ENCODE assay signal across 19 cellular contexts in the genomic region with DNA sequence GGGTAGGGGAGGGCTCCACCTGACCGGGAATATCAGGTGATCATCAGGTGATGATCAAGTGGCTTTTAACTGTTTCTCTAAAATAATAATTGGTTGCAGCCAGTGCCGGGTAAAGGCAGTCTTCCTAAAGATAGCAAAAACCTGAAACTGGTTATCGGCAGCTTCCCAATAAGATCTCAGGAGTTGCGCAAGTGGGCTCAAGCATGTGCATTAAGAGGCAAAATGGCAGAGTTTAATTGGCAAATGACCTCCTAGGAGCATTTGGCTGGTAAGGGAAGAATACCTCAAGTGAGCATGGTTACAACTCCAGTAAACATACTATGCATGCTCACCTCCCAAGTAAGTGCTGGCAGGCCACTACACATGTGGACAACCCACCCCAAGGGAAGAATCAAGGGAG. TPM values are rescaled to one million over a fixed set of nuclear protein-coding genes. Genes with fewer than 3 reads are reported as not detected.
DNase-seq lines count a peak whose midpoint lies in the region; ATAC-seq, FAIRE-seq and TF ChIP-seq lines count a peak whose summit lies in the region.
"Had no signal": no experiment of that assay in that cellular context is flagged by ENCODE, and none has a peak within 500 bp of the region (broad histone marks: within the 10 kb centered on the region; RNA-seq: fewer than 3 reads in every experiment).

No MANE protein-coding gene starts in this region.

- H3K36me3 ChIP-seq in HepG2 (replicated peaks in 1 of 2; ENCODE audit: control insufficient read depth in 1 of 2, insufficient read depth in 2 of 2, low read length in 2 of 2): no peaks in the 10 kb centered on the region
- H3K36me3 ChIP-seq in right lobe of liver: no peaks in the 10 kb centered on the region
- no peaks in the 10 kb centered on the region for H3K36me3 ChIP-seq in astrocyte (ENCODE audit: insufficient read depth, low read length)
- H3K36me3 ChIP-seq in HAP-1 (replicated peaks): no peaks in the 10 kb centered on the region
- peaks cover 2% of the 10 kb centered on the region for H3K36me3 ChIP-seq in H7 (replicated peaks; ENCODE audit: control insufficient read depth, insufficient read depth, low read length)

- no peak for FAIRE-seq in HepG2 (lab: Jason Lieb, UNC)
- FAIRE-seq in astrocyte (lab: Jason Lieb, UNC): no peak
- FAIRE-seq: A549 had no signal

- 100% methylated on average over 4 of the region's 4 CpGs for WGBS in HepG2 (ENCODE audit: low lambda C conversion rate)
- WGBS in right lobe of liver (ENCODE audit: insufficient coverage, low coverage, low lambda C conversion rate, missing lambda C conversion rate): 88% methylated on average over 4 of the region's 4 CpGs

- CTCF ChIA-PET in HepG2 (lab: Yijun Ruan, JAX; ENCODE audit: low intra/inter-chr PET ratio, low total read pairs): no interaction called here

- TF ChIP-seq POLR2A in HepG2 (IDR thresholded peaks at IDR 0.05; ENCODE audit: insufficient read depth in 1 of 2, low read depth in 2 of 2, low read length in 2 of 2): no peak
- TF ChIP-seq POLR2A in right lobe of liver (IDR thresholded peaks at IDR 0.05): no peak

- no peaks in the 10 kb centered on the region for H3K27me3 Mint-ChIP-seq in astrocyte (ENCODE audit: low read depth, unreplicated experiment)
- no peaks in the 10 kb centered on the region for H3K27me3 Mint-ChIP-seq in neural crest cell (ENCODE audit: low read depth)
- H3K27me3 Mint-ChIP-seq in activated T-helper 2 cell treated with anti-CD3 and anti-CD28 coated beads, Interferon-gamma antibody, Interleukin-2, Interleukin-4, amounts not matched to agents 10 μg/mL and 5 μg/mL and 100 μg/mL, durations not matched to agents 14 hours and 24 hours and 36 hours (ENCODE audit: low read depth): no peaks in the 10 kb centered on the region
- H3K27me3 Mint-ChIP-seq: CD4-positive, alpha-beta T cell had no signal

- TF ChIP-seq RAD21 in HepG2 (CRISPR knock-in tag; IDR thresholded peaks at IDR 0.05): no peak

- H3K4me1 ChIP-seq in HepG2 (ENCODE audit: insufficient read depth, low read length) (peaks cover 61% of the 10 kb centered on the region), right lobe of liver (peaks cover 0 to 32% (median 13%) of the 10 kb centered on the region in 4 donors), astrocyte (ENCODE audit: insufficient read depth, low read length) (peaks cover 4% of the 10 kb centered on the region), HAP-1 (peaks cover 8% of the 10 kb centered on the region)

- H3K27ac Mint-ChIP-seq in astrocyte (ENCODE audit: unreplicated experiment) (peak overlapping the region; percentile 53), neural crest cell (ENCODE audit: unreplicated experiment) (peak overlapping the region; percentile 37)
- no peak overlapping the region for H3K27ac Mint-ChIP-seq in activated T-helper 2 cell treated with anti-CD3 and anti-CD28 coated beads, Interferon-gamma antibody, Interleukin-2, Interleukin-4, amounts not matched to agents 10 μg/mL and 5 μg/mL and 100 μg/mL, durations not matched to agents 14 hours and 24 hours and 36 hours
- H3K27ac Mint-ChIP-seq: CD4-positive, alpha-beta T cell had no signal

- H3K79me2 ChIP-seq in HepG2 (ENCODE audit: insufficient read depth, low read length) (no peaks in the 10 kb centered on the region), astrocyte (ENCODE audit: insufficient read depth, low read length) (no peaks in the 10 kb centered on the region)

- no peaks in the 10 kb centered on the region for H4K20me1 ChIP-seq in HepG2 (ENCODE audit: insufficient read depth, low read length)
- no peaks in the 10 kb centered on the region for H4K20me1 ChIP-seq in astrocyte (ENCODE audit: insufficient read depth, low read length)

- H2AFZ ChIP-seq in HepG2 (ENCODE audit: low read length) (no peak overlapping the region), astrocyte (ENCODE audit: low read depth, low read length) (no peak overlapping the region)

- in situ Hi-C loops in HepG2 (cut with HindIII; ENCODE audit: extremely low pct_ligation_motif_present, low pct_unique_long_range_greater_than_20kb) (no loop called here), HAP-1 (cut with MboI; ENCODE audit: low sequenced_read_pairs) (no loop called here)

- no peak for TF ChIP-seq EP300 in HepG2 (IDR thresholded peaks at IDR 0.05; ENCODE audit: low read depth in 2 of 2, low read length in 2 of 2)
- no peak for TF ChIP-seq EP300 in HepG2 (CRISPR knock-in tag; IDR thresholded peaks at IDR 0.05; ENCODE audit: borderline replicate concordance)

- DNase-seq in HepG2 (ENCODE audit: low spot score) (no peak), right lobe of liver (no peak), astrocyte (ENCODE audit: low read depth) (no peak), neural crest cell (ENCODE audit: low read depth, low spot score) (no peak), amygdala (lab: John Stamatoyannopoulos, UW) (no peak), HAP-1 (ENCODE audit: low spot score in 2 of 2) (no peak), H7 (no peak)
- no peak for DNase-seq in activated T-helper 2 cell treated with anti-CD3 and anti-CD28 coated beads, Interferon-gamma antibody, Interleukin-2, Interleukin-4, amounts not matched to agents 10 μg/mL and 5 μg/mL and 100 μg/mL, durations not matched to agents 14 hours and 24 hours and 36 hours (ENCODE audit: low spot score)
- DNase-seq: AML-193; Calu3; CD4-positive, alpha-beta T cell; GF-D8; GOT3; HCEC 1CT had no signal

- POLR2A ChIA-PET in HepG2 (lab: Yijun Ruan, JAX): no interaction called here

- intact Hi-C loops in HepG2 (cut with micrococcal nuclease; ENCODE audit: unreplicated experiment): no loop called here
- intact Hi-C loops in right lobe of liver (cut with DNase I): no loop called here
- intact Hi-C loops in activated T-helper 2 cell treated with anti-CD3 and anti-CD28 coated beads, Interferon-gamma antibody, Interleukin-2, Interleukin-4, amounts not matched to agents 10 μg/mL and 5 μg/mL and 100 μg/mL, durations not matched to agents 14 hours and 24 hours and 36 hours (cut with micrococcal nuclease): no loop called here

- TF ChIP-seq CTCF in HepG2 (CRISPR knock-in tag; IDR thresholded peaks at IDR 0.05): no peak
- TF ChIP-seq CTCF in right lobe of liver (IDR thresholded peaks at IDR 0.05): no peak
- no peak for TF ChIP-seq CTCF in astrocyte (IDR thresholded peaks at IDR 0.05; ENCODE audit: insufficient read depth, low read depth, low read length)
- TF ChIP-seq CTCF in neural crest cell (conservative IDR thresholded peaks at IDR 0.05): no peak

- H3K4me1 Mint-ChIP-seq in astrocyte (ENCODE audit: low read depth, unreplicated experiment) (peaks cover 32% of the 10 kb centered on the region), neural crest cell (peaks cover 77% of the 10 kb centered on the region)
- no peaks in the 10 kb centered on the region for H3K4me1 Mint-ChIP-seq in activated T-helper 2 cell treated with anti-CD3 and anti-CD28 coated beads, Interferon-gamma antibody, Interleukin-2, Interleukin-4, amounts not matched to agents 10 μg/mL and 5 μg/mL and 100 μg/mL, durations not matched to agents 14 hours and 24 hours and 36 hours (ENCODE audit: low read depth)

- H3K4me2 ChIP-seq in HepG2 (ENCODE audit: low read depth, low read length) (no peak overlapping the region), astrocyte (ENCODE audit: low read length) (no peak overlapping the region)
- H3K4me2 ChIP-seq: A549 had no signal

- H3K9me3 Mint-ChIP-seq in astrocyte (ENCODE audit: unreplicated experiment): no peaks in the 10 kb centered on the region
- peaks cover 8% of the 10 kb centered on the region for H3K9me3 Mint-ChIP-seq in neural crest cell
- H3K9me3 Mint-ChIP-seq in activated T-helper 2 cell treated with anti-CD3 and anti-CD28 coated beads, Interferon-gamma antibody, Interleukin-2, Interleukin-4, amounts not matched to agents 10 μg/mL and 5 μg/mL and 100 μg/mL, durations not matched to agents 14 hours and 24 hours and 36 hours: no peaks in the 10 kb centered on the region
- H3K9me3 Mint-ChIP-seq: CD4-positive, alpha-beta T cell had no signal

- no peak for ATAC-seq in HepG2
- ATAC-seq in right lobe of liver: no peak
- ATAC-seq: A549 had no signal

- peaks cover 6% of the 10 kb centered on the region for H3K36me3 Mint-ChIP-seq in astrocyte (ENCODE audit: low read depth, unreplicated experiment)
- peaks cover 19% of the 10 kb centered on the region for H3K36me3 Mint-ChIP-seq in neural crest cell (ENCODE audit: low read depth)
- H3K36me3 Mint-ChIP-seq in activated T-helper 2 cell treated with anti-CD3 and anti-CD28 coated beads, Interferon-gamma antibody, Interleukin-2, Interleukin-4, amounts not matched to agents 10 μg/mL and 5 μg/mL and 100 μg/mL, durations not matched to agents 14 hours and 24 hours and 36 hours (ENCODE audit: low read depth): peaks cover 3% of the 10 kb centered on the region

- H3K9ac ChIP-seq in HepG2 (ENCODE audit: insufficient read depth, low read depth, low read length) (no peak overlapping the region), astrocyte (ENCODE audit: low read length) (no peak overlapping the region)

- H3K9me3 ChIP-seq in HepG2 (ENCODE audit: low read length) (no peaks in the 10 kb centered on the region), right lobe of liver (no peaks in the 10 kb centered on the region), astrocyte (ENCODE audit: insufficient read depth, low read depth, low read length) (no peaks in the 10 kb centered on the region), HAP-1 (no peaks in the 10 kb centered on the region)
- H3K9me3 ChIP-seq: A549 had no signal

- H3K27me3 ChIP-seq in HepG2 (ENCODE audit: control insufficient read depth in 1 of 2, insufficient read depth in 2 of 2, low read length in 2 of 2) (no peaks in the 10 kb centered on the region), right lobe of liver (no peaks in the 10 kb centered on the region), astrocyte (ENCODE audit: insufficient read depth, low read length) (no peaks in the 10 kb centered on the region), HAP-1 (ENCODE audit: low read depth) (no peaks in the 10 kb centered on the region), H7 (ENCODE audit: control insufficient read depth, insufficient read depth, low read length) (no peaks in the 10 kb centered on the region)

- no TSS peak for BruUV-seq in HepG2 (replicated peaks; lab: Mats Ljungman, UMichigan)

- peak overlapping the region; percentile 40 for H3K4me3 Mint-ChIP-seq in astrocyte (ENCODE audit: unreplicated experiment)
- H3K4me3 Mint-ChIP-seq in neural crest cell: no peak overlapping the region
- no peak overlapping the region for H3K4me3 Mint-ChIP-seq in activated T-helper 2 cell treated with anti-CD3 and anti-CD28 coated beads, Interferon-gamma antibody, Interleukin-2, Interleukin-4, amounts not matched to agents 10 μg/mL and 5 μg/mL and 100 μg/mL, durations not matched to agents 14 hours and 24 hours and 36 hours (ENCODE audit: low read depth)
- H3K4me3 Mint-ChIP-seq: CD4-positive, alpha-beta T cell had no signal

- H3K4me3 ChIP-seq in HepG2 (replicated peaks in 1 of 3; ENCODE audit: insufficient read depth in 1 of 3, low read depth in 2 of 3, low read length in 3 of 3): no peak overlapping the region
- no peak overlapping the region for H3K4me3 ChIP-seq in right lobe of liver
- H3K4me3 ChIP-seq in astrocyte (ENCODE audit: insufficient read depth, low read depth, low read length): no peak overlapping the region
- H3K4me3 ChIP-seq in HAP-1: no peak overlapping the region
- H3K4me3 ChIP-seq in H7 (ENCODE audit: insufficient read depth, low read depth, low read length): no peak overlapping the region
- H3K4me3 ChIP-seq: A549 had no signal

- H3K27ac ChIP-seq in HepG2 (ENCODE audit: extremely low read length, insufficient read depth, low read length) (no peak overlapping the region), right lobe of liver (no peak overlapping the region), astrocyte (ENCODE audit: low read depth, low read length) (no peak overlapping the region)
- H3K27ac ChIP-seq: 22Rv1, A549, C4-2B had no signal

RNA-seq across cellular contexts. Expression of a gene that starts 4.2 kb away (rescaled TPM):
- 1.8 and 3.3 TPM in 2 replicates for total RNA-seq in HepG2 (2016; rRNA removed; fragmentation: Illumina TruSeq; extraction: Trizol)
- total RNA-seq in HepG2 (2016; cell fraction: cytosol; rRNA removed; fragmentation: Illumina TruSeq; extraction: Trizol; ENCODE audit: low read depth): 0.61 and 0.79 TPM in 2 replicates
- 1.5 and 3.2 TPM in 2 replicates for total RNA-seq in HepG2 (2016; cell fraction: insoluble cytoplasmic fraction; rRNA removed; fragmentation: Illumina TruSeq; extraction: Trizol)
- 1.5 and 1.9 TPM in 2 replicates for total RNA-seq in HepG2 (2016; cell fraction: membrane; rRNA removed; fragmentation: Illumina TruSeq; extraction: Trizol)
- 8.0 and 8.4 TPM in 2 replicates for total RNA-seq in HepG2 (2016; cell fraction: nucleus; rRNA removed; fragmentation: Illumina TruSeq; extraction: Trizol)
- 9.1 and 10.8 TPM in 2 replicates for polyA plus RNA-seq in HepG2 (2011; rRNA removed)
- 1.9 and 3.1 TPM in 2 replicates for polyA plus RNA-seq in HepG2 (2011; cell fraction: cytosol; rRNA removed)
- 21.6 and 21.8 TPM in 2 replicates for polyA plus RNA-seq in HepG2 (2011; cell fraction: nucleus; rRNA removed)
- polyA plus RNA-seq in HepG2 (2012): 4.9 and 5.2 TPM in 2 replicates
- 0.72 and 0.79 TPM in 2 replicates for polyA plus RNA-seq in HepG2 (2016; cell fraction: cytosol; fragmentation: Illumina TruSeq; extraction: Trizol; ENCODE audit: low read depth)
- 2.0 and 3.0 TPM in 2 replicates for polyA plus RNA-seq in HepG2 (2016; cell fraction: insoluble cytoplasmic fraction; fragmentation: Illumina TruSeq; extraction: Trizol; ENCODE audit: low read depth)
- polyA plus RNA-seq in HepG2 (2016; cell fraction: membrane; fragmentation: Illumina TruSeq; extraction: Trizol; ENCODE audit: low read depth): 1.2 and 1.8 TPM in 2 replicates
- polyA plus RNA-seq in HepG2 (2016; cell fraction: nucleus; fragmentation: Illumina TruSeq; extraction: Trizol; ENCODE audit: insufficient read depth, low read depth): 23.2 and 24.2 TPM in 2 replicates
- polyA minus RNA-seq in HepG2 (2011; rRNA and poly(A)+ RNA removed; ENCODE audit: low replicate concordance): 2.5 and 3.3 TPM in 2 replicates
- 0.59 TPM in 1 of 2 replicates, not detected in the other for polyA minus RNA-seq in HepG2 (2011; cell fraction: cytosol; rRNA and poly(A)+ RNA removed)
- polyA minus RNA-seq in HepG2 (2011; cell fraction: nucleus; rRNA and poly(A)+ RNA removed): 29.5 and 30.0 TPM in 2 replicates
- 1 to 10 TPM; 1.5 to 7.7 (median 3.1) TPM for total RNA-seq in right lobe of liver
- total RNA-seq in astrocyte: 0.58 and 0.95 TPM in 2 replicates
- total RNA-seq in neural crest cell: 7.7 and 8.7 TPM in 2 replicates
- total RNA-seq in activated T-helper 2 cell treated with anti-CD3 and anti-CD28 coated beads, Interferon-gamma antibody, Interleukin-2, Interleukin-4, amounts not matched to agents 10 μg/mL and 5 μg/mL and 100 μg/mL, durations not matched to agents 14 hours and 24 hours and 36 hours: 1.5 and 1.7 TPM in 2 replicates
- 0.26 and 0.59 TPM in 2 replicates for total RNA-seq in H7 (2014; rRNA removed; shearing (Covaris generic))

RNA-seq across cellular contexts. Expression of a gene that starts 31.0 kb away (rescaled TPM):
- 19.7 and 27.7 TPM in 2 replicates for total RNA-seq in HepG2 (2016; rRNA removed; fragmentation: Illumina TruSeq; extraction: Trizol)
- 1.8 and 2.6 TPM in 2 replicates for total RNA-seq in HepG2 (2016; cell fraction: cytosol; rRNA removed; fragmentation: Illumina TruSeq; extraction: Trizol; ENCODE audit: low read depth)
- 20.6 and 25.9 TPM in 2 replicates for total RNA-seq in HepG2 (2016; cell fraction: insoluble cytoplasmic fraction; rRNA removed; fragmentation: Illumina TruSeq; extraction: Trizol)
- 4.3 and 5.1 TPM in 2 replicates for total RNA-seq in HepG2 (2016; cell fraction: membrane; rRNA removed; fragmentation: Illumina TruSeq; extraction: Trizol)
- 11.1 and 14.0 TPM in 2 replicates for total RNA-seq in HepG2 (2016; cell fraction: nucleus; rRNA removed; fragmentation: Illumina TruSeq; extraction: Trizol)
- polyA plus RNA-seq in HepG2 (2011; rRNA removed): 8.9 and 12.8 TPM in 2 replicates
- 10.2 and 15.5 TPM in 2 replicates for polyA plus RNA-seq in HepG2 (2011; cell fraction: cytosol; rRNA removed)
- 8.4 and 8.6 TPM in 2 replicates for polyA plus RNA-seq in HepG2 (2011; cell fraction: nucleus; rRNA removed)
- 18.2 and 29.1 TPM in 2 replicates for polyA plus RNA-seq in HepG2 (2012)
- 1.9 and 2.0 TPM in 2 replicates for polyA plus RNA-seq in HepG2 (2016; cell fraction: cytosol; fragmentation: Illumina TruSeq; extraction: Trizol; ENCODE audit: low read depth)
- 26.5 and 27.8 TPM in 2 replicates for polyA plus RNA-seq in HepG2 (2016; cell fraction: insoluble cytoplasmic fraction; fragmentation: Illumina TruSeq; extraction: Trizol; ENCODE audit: low read depth)
- polyA plus RNA-seq in HepG2 (2016; cell fraction: membrane; fragmentation: Illumina TruSeq; extraction: Trizol; ENCODE audit: low read depth): 3.6 and 3.9 TPM in 2 replicates
- 12.7 and 13.2 TPM in 2 replicates for polyA plus RNA-seq in HepG2 (2016; cell fraction: nucleus; fragmentation: Illumina TruSeq; extraction: Trizol; ENCODE audit: insufficient read depth, low read depth)
- polyA minus RNA-seq in HepG2 (2011; rRNA and poly(A)+ RNA removed; ENCODE audit: low replicate concordance): 5.4 and 8.6 TPM in 2 replicates
- 10.2 and 11.8 TPM in 2 replicates for polyA minus RNA-seq in HepG2 (2011; cell fraction: cytosol; rRNA and poly(A)+ RNA removed)
- 12.7 and 13.4 TPM in 2 replicates for polyA minus RNA-seq in HepG2 (2011; cell fraction: nucleus; rRNA and poly(A)+ RNA removed)
- total RNA-seq in right lobe of liver: 10 to 100 TPM; 28.7 to 62.4 (median 41.9) TPM
- 11.5 and 13.4 TPM in 2 replicates for total RNA-seq in astrocyte
- total RNA-seq in neural crest cell: 14.3 and 16.1 TPM in 2 replicates
- 8.3 and 9.0 TPM in 2 replicates for total RNA-seq in activated T-helper 2 cell treated with anti-CD3 and anti-CD28 coated beads, Interferon-gamma antibody, Interleukin-2, Interleukin-4, amounts not matched to agents 10 μg/mL and 5 μg/mL and 100 μg/mL, durations not matched to agents 14 hours and 24 hours and 36 hours
- 10.5 and 18.3 TPM in 2 replicates for total RNA-seq in H7 (2014; rRNA removed; shearing (Covaris generic))

RNA-seq across cellular contexts. Expression of a gene that starts 54.3 kb away (rescaled TPM):
- total RNA-seq in HepG2 (2016; rRNA removed; fragmentation: Illumina TruSeq; extraction: Trizol) (0.22 TPM in 1 of 2 replicates, not detected in the other), right lobe of liver (1 to 10 TPM in 1 of 6 experiments, under 1 TPM in 5; 0.20 to 2.3 (median 0.37) TPM), astrocyte (0.82 and 0.98 TPM in 2 replicates), neural crest cell (0.36 and 1.3 TPM in 2 replicates)
- not detected in 2 replicates for total RNA-seq in HepG2 (2016; cell fraction: cytosol; rRNA removed; fragmentation: Illumina TruSeq; extraction: Trizol; ENCODE audit: low read depth)
- 0.17 TPM in 1 of 2 replicates, not detected in the other for total RNA-seq in HepG2 (2016; cell fraction: insoluble cytoplasmic fraction; rRNA removed; fragmentation: Illumina TruSeq; extraction: Trizol)
- total RNA-seq in HepG2 (2016; cell fraction: membrane; rRNA removed; fragmentation: Illumina TruSeq; extraction: Trizol): not detected in 2 replicates
- 0.34 TPM in 1 of 2 replicates, not detected in the other for total RNA-seq in HepG2 (2016; cell fraction: nucleus; rRNA removed; fragmentation: Illumina TruSeq; extraction: Trizol)
- 0.13 and 0.24 TPM in 2 replicates for polyA plus RNA-seq in HepG2 (2011; rRNA removed)
- 0.13 TPM in 1 of 2 replicates, not detected in the other for polyA plus RNA-seq in HepG2 (2011; cell fraction: cytosol; rRNA removed)
- polyA plus RNA-seq in HepG2 (2011; cell fraction: nucleus; rRNA removed): 0.79 and 0.92 TPM in 2 replicates
- polyA plus RNA-seq in HepG2 (2012): 0.13 and 0.15 TPM in 2 replicates
- not detected in 2 replicates for polyA plus RNA-seq in HepG2 (2016; cell fraction: cytosol; fragmentation: Illumina TruSeq; extraction: Trizol; ENCODE audit: low read depth)
- not detected in 2 replicates for polyA plus RNA-seq in HepG2 (2016; cell fraction: insoluble cytoplasmic fraction; fragmentation: Illumina TruSeq; extraction: Trizol; ENCODE audit: low read depth)
- polyA plus RNA-seq in HepG2 (2016; cell fraction: membrane; fragmentation: Illumina TruSeq; extraction: Trizol; ENCODE audit: low read depth): not detected in 2 replicates
- polyA plus RNA-seq in HepG2 (2016; cell fraction: nucleus; fragmentation: Illumina TruSeq; extraction: Trizol; ENCODE audit: insufficient read depth, low read depth): not detected in 2 replicates
- polyA minus RNA-seq in HepG2 (2011; rRNA and poly(A)+ RNA removed; ENCODE audit: low replicate concordance): 0.66 and 0.80 TPM in 2 replicates
- not detected in 2 replicates for polyA minus RNA-seq in HepG2 (2011; cell fraction: cytosol; rRNA and poly(A)+ RNA removed)
- 2.9 and 4.2 TPM in 2 replicates for polyA minus RNA-seq in HepG2 (2011; cell fraction: nucleus; rRNA and poly(A)+ RNA removed)
- not detected in 2 replicates for total RNA-seq in activated T-helper 2 cell treated with anti-CD3 and anti-CD28 coated beads, Interferon-gamma antibody, Interleukin-2, Interleukin-4, amounts not matched to agents 10 μg/mL and 5 μg/mL and 100 μg/mL, durations not matched to agents 14 hours and 24 hours and 36 hours
- 0.14 TPM in 1 of 2 replicates, not detected in the other for total RNA-seq in H7 (2014; rRNA removed; shearing (Covaris generic))
- total RNA-seq: Calu3; CD4-positive, alpha-beta T cell; HT-29 had no signal
- polyA plus RNA-seq: A549, BJ had no signal
